In the genomic region with DNA sequence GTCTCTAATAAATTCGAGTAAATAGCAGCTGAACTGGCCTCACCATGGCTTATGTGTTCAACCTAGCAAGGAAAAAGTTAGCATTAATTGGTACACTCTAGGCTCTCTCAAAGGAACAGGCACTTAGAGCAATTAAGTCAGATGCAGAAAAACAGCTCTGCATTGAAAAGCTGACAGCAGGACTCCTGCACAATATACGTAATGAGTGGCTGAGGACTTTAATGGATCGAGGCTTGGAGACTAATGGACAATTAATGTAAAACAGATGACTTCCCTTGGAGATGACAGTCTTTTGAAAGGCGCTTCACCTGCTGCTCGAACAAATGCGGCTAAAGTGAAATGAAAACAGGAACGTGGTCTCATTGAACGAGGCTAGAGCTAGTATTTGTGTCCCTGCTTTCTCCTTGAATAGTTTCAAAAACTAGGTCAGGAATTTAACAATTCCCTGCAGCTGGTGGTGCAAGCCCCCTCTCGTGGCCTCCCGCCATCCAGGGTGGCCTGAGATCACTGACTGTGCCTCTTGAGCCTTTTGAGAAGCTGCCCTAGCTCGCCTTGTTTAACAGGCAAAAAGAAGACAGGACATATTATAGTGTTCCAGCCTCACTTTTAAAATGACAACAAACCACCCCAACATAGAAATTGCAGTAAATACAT, we compare ENCODE assay signal across 1 cellular context.
TF ChIP-seq lines count a peak whose summit lies in the region.

No MANE protein-coding gene starts in this region.

TF ChIP-seq in H1, 55 proteins besides CTCF, POLR2A, EP300 and RAD21 (continued from another document):
- no peak for TF ChIP-seq SP2 (IDR thresholded peaks at IDR 0.05; ENCODE audit: low read length)
- TF ChIP-seq SAP30 (IDR thresholded peaks at IDR 0.05; ENCODE audit: insufficient read depth, insufficient replicate concordance, low read length), result no peak
- TF ChIP-seq ASH2L (IDR thresholded peaks at IDR 0.05; ENCODE audit: low read length), result no peak
- no peak for TF ChIP-seq SRF (IDR thresholded peaks at IDR 0.05; ENCODE audit: low read depth, low read length)
- no peak for TF ChIP-seq POLR2AphosphoS5 (IDR thresholded peaks at IDR 0.05; ENCODE audit: low read depth, low read length)
